ENCODE assay signal across 20 cellular contexts in genomic region chr7:99829520-99830160, GRCh38. TPM values are rescaled to one million over a fixed set of nuclear protein-coding genes. Genes with fewer than 3 reads are reported as not detected.
DNase-seq lines count a peak whose midpoint lies in the region; ATAC-seq and TF ChIP-seq lines count a peak whose summit lies in the region.
"Had no signal": no experiment of that assay in that cellular context is flagged by ENCODE, and none has a peak within 500 bp of the region (broad histone marks: within the 10 kb centered on the region; RNA-seq: fewer than 3 reads in every experiment).

No MANE protein-coding gene starts in this region.

- peak overlapping the region; percentile 8 for H3K27ac Mint-ChIP-seq in progenitor cell of endocrine pancreas

- no peaks in the 10 kb centered on the region for H3K27me3 ChIP-seq in kidney epithelial cell (ENCODE audit: control insufficient read depth, insufficient read depth, low read length)
- H3K27me3 ChIP-seq: testis had no signal

- H3K9me3 Mint-ChIP-seq in progenitor cell of endocrine pancreas (ENCODE audit: low read depth) = no peaks in the 10 kb centered on the region

- H3K4me1 Mint-ChIP-seq in progenitor cell of endocrine pancreas (ENCODE audit: low read depth) = peaks cover 39% of the 10 kb centered on the region

- ATAC-seq in GM18909 (IDR thresholded peaks at IDR 0.05; ENCODE audit: poor library complexity, unreplicated experiment) = peak; percentile 64
- no peak for ATAC-seq in GM18868 (IDR thresholded peaks at IDR 0.05; ENCODE audit: unreplicated experiment)

- TF ChIP-seq CTCF in kidney epithelial cell (IDR thresholded peaks at IDR 0.05; ENCODE audit: insufficient read depth, low read length, poor library complexity, severe bottlenecking) (no peak), progenitor cell of endocrine pancreas (IDR thresholded peaks at IDR 0.05; ENCODE audit: unreplicated experiment) (no peak)

- no peaks in the 10 kb centered on the region for H3K36me3 ChIP-seq in kidney epithelial cell (ENCODE audit: control insufficient read depth, insufficient read depth, low read length)

- DNase-seq in SW480 (ENCODE audit: low spot score) (peak; percentile 22), kidney epithelial cell (ENCODE audit: low read depth) (peak; percentile 50), progenitor cell of endocrine pancreas (ENCODE audit: low spot score, unreplicated experiment) (no peak), COLO668 (lab: John Stamatoyannopoulos, UW; ENCODE audit: unreplicated experiment) (no peak), NCI-H526 (lab: John Stamatoyannopoulos, UW) (no peak), SIG-M5 treated with dmso at 0.1 percent for 504 hours (lab: John Stamatoyannopoulos, UW; ENCODE audit: unreplicated experiment) (no peak)
- DNase-seq: activated CD8-positive, alpha-beta memory T cell treated with anti-CD3 and anti-CD28 coated beads for 24 hours; GDM1; NCI-H446; stimulated activated CD4-positive, alpha-beta T cell treated with anti-CD3 and anti-CD28 coated beads, Interleukin-4, amount 100 ng/mL, for 24 hours; T-helper 1 cell; testis had no signal

- no peaks in the 10 kb centered on the region for H3K36me3 Mint-ChIP-seq in progenitor cell of endocrine pancreas (ENCODE audit: insufficient read depth)

- no peaks in the 10 kb centered on the region for H3K27me3 Mint-ChIP-seq in progenitor cell of endocrine pancreas

- H3K4me3 Mint-ChIP-seq in progenitor cell of endocrine pancreas (ENCODE audit: low read depth) = no peak overlapping the region

- H3K4me3 ChIP-seq in kidney epithelial cell (ENCODE audit: low read depth, low read length) = no peak overlapping the region
- H3K4me3 ChIP-seq: testis had no signal

RNA-seq across cellular contexts. Expression of gene CYP3A43, which starts 1.8 kb away (rescaled TPM):
- not detected in 2 replicates for total RNA-seq in kidney epithelial cell
- not detected in 2 replicates for total RNA-seq in progenitor cell of endocrine pancreas
- total RNA-seq: dermis microvascular lymphatic vessel endothelial cell, fibroblast of lung, H4, myocyte, osteoblast, skeletal muscle tissue had no signal

RNA-seq across cellular contexts. Expression of gene CYP3A4, which starts 45.7 kb away (rescaled TPM):
- total RNA-seq in kidney epithelial cell (not detected in 2 replicates), progenitor cell of endocrine pancreas (not detected in 2 replicates)
- total RNA-seq: dermis microvascular lymphatic vessel endothelial cell, H4, osteoblast, skeletal muscle tissue had no signal

RNA-seq across cellular contexts. Expression of gene OR2AE1, which starts 47.2 kb away (rescaled TPM):
- total RNA-seq in kidney epithelial cell (not detected in 2 replicates), progenitor cell of endocrine pancreas (not detected in 2 replicates)
- total RNA-seq: dermis microvascular lymphatic vessel endothelial cell, H4, myocyte, skeletal muscle tissue, testis had no signal

Comparison
In these comparisons a context has a peak if more than half of its experiments do, and no peak if none do; other contexts are left out.
1. DNase-seq: peak in SW480 (single experiment) and kidney epithelial cell (single experiment); none in progenitor cell of endocrine pancreas (single experiment), COLO668 (single experiment), NCI-H526 (0 of 2) and SIG-M5 treated with dmso at 0.1 percent for 504 hours (single experiment).